In the genomic region with DNA sequence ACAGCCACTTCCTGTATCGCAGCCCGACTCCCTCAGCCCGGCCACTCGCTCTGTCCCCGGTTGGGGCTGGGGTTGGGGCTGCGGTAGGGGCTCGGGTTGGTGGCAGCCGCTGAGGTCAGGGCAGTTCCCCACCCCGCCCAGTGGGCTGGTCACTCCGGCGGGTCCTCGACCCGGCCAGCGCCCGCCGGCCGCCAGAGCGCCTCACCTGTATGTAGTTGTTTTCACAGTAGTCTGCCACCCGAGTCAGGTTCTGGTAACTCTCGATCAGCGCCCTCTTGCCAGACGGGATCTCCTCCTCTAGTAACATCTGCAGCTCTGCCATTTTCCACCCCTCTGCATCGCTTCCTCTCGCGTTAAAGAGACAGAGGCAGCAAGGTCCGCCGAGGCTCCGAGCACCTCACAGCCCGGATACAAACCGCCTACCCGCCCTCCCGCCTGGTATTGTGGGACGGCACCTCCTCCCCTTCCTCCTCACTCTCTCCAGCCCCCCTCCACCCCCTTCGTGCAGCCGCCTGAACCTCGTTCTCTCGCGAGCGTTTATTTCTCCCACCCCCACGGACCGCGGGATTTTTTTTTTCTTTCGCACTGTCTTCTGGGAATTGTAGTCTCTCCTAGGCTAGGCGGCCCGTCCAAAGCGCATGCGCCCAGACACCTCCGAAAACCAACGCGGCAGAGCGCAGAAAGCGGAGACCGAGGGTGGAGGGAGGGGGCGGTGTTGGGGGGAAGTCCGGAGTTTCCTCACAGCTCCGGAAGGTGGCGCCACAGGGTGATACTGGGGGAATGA, we compare ENCODE assay signal across 8 cellular contexts. TPM values are rescaled to one million over a fixed set of nuclear protein-coding genes. Genes with fewer than 3 reads are reported as not detected.
DNase-seq lines count a peak whose midpoint lies in the region; ATAC-seq and TF ChIP-seq lines count a peak whose summit lies in the region.

A gene (minus strand): TSS at position 417 of the 784 bp plus-strand sequence. CDS start 95 bp downstream, at position 322.

- H3F3A ChIP-seq in DOHH2 (ENCODE audit: control insufficient read depth, insufficient read depth): peaks cover 22% of the 10 kb centered on the region

- H3K4me1 ChIP-seq in DOHH2 (ENCODE audit: control insufficient read depth, low read length) (peaks cover 37% of the 10 kb centered on the region), Karpas-422 (ENCODE audit: low read length) (peaks cover 33% of the 10 kb centered on the region), esophagus muscularis mucosa (peaks cover 28 to 42% (median 39%) of the 10 kb centered on the region in 4 donors), muscle layer of duodenum (ENCODE audit: control insufficient read depth in 1 of 2, insufficient read depth in 2 of 2, low read length in 2 of 2) (peaks cover 0 to 28% of the 10 kb centered on the region in 2 donors)

- peaks cover 19% of the 10 kb centered on the region for H4K20me1 ChIP-seq in DOHH2 (ENCODE audit: control insufficient read depth, insufficient read depth, low read depth, low read length)
- 0 out of 2 replicates have a peak, but pooled peaks cover 9% of the 10 kb centered on the region for H4K20me1 ChIP-seq in Karpas-422 (ENCODE audit: insufficient read depth, low read depth, low read length)

- H2AFZ ChIP-seq in Karpas-422 (ENCODE audit: low read length): peak within 1 kb of the TSS; percentile 95

- peak within 1 kb of the TSS; percentile 92 for H3K4me3 ChIP-seq in DOHH2 (ENCODE audit: low read length)
- H3K4me3 ChIP-seq in Karpas-422 (ENCODE audit: low read length): peak within 1 kb of the TSS; percentile 94
- H3K4me3 ChIP-seq in esophagus muscularis mucosa: peak within 1 kb of the TSS; percentile 73 to 100 (median 84)
- H3K4me3 ChIP-seq in muscle layer of duodenum (ENCODE audit: low read depth in 1 of 2, low read length in 2 of 2): peak within 1 kb of the TSS; percentile 95 to 98

- H3K9me3 ChIP-seq in DOHH2 (ENCODE audit: control insufficient read depth, insufficient read depth, low read length) (no peaks in the 10 kb centered on the region), Karpas-422 (ENCODE audit: low read length) (no peaks in the 10 kb centered on the region), esophagus muscularis mucosa (no peaks in the 10 kb centered on the region), muscle layer of duodenum (ENCODE audit: control insufficient read depth in 1 of 2, low read length in 2 of 2) (no peaks in the 10 kb centered on the region)

- H3K9me2 ChIP-seq in DOHH2 (replicated peaks; ENCODE audit: control insufficient read depth, low read length): no peaks in the 10 kb centered on the region
- no peaks in the 10 kb centered on the region for H3K9me2 ChIP-seq in Karpas-422 (replicated peaks; ENCODE audit: insufficient read depth, low read length)

- no peak for TF ChIP-seq EP300 in esophagus muscularis mucosa (IDR thresholded peaks at IDR 0.05)

- H3K27me3 ChIP-seq in DOHH2 (ENCODE audit: control insufficient read depth, low read length) (no peaks in the 10 kb centered on the region), Karpas-422 (ENCODE audit: low read length) (no peaks in the 10 kb centered on the region), esophagus muscularis mucosa (peaks cover 0 to 8% (median 0%) of the 10 kb centered on the region in 4 donors), muscle layer of duodenum (ENCODE audit: low read depth, low read length) (peaks cover 6% of the 10 kb centered on the region)

- DNase-seq in Karpas-422: peak; percentile 100
- DNase-seq in RKO (ENCODE audit: low spot score): peak; percentile 99
- peak; percentile 96 for DNase-seq in activated T-helper 1 cell treated with Interleukin-2 at 50 U/mL for 16 hours (ENCODE audit: low read depth)
- peak; percentile 99 for DNase-seq in esophagus muscularis mucosa (ENCODE audit: extremely low spot score)
- peak; percentile 97 to 98 for DNase-seq in stimulated activated CD8-positive, alpha-beta memory T cell treated with anti-CD3 and anti-CD28 coated beads, Interleukin-7, amount 100 ng/mL, for 4 hours (ENCODE audit: low read depth in 2 of 2)

- H3K79me2 ChIP-seq in DOHH2 (ENCODE audit: control insufficient read depth, low read length): peaks cover 50% of the 10 kb centered on the region
- peaks cover 50% of the 10 kb centered on the region for H3K79me2 ChIP-seq in Karpas-422 (ENCODE audit: low read length)

- H3K4me2 ChIP-seq in DOHH2 (ENCODE audit: low read length) (peak within 1 kb of the TSS; percentile 85), Karpas-422 (ENCODE audit: low read depth, low read length, poor library complexity, severe bottlenecking) (peak within 1 kb of the TSS; percentile 90)

- H3K9ac ChIP-seq in Karpas-422 (ENCODE audit: low read length): peak within 1 kb of the TSS; percentile 99

- peak; percentile 89 for TF ChIP-seq POLR2A in esophagus muscularis mucosa (IDR thresholded peaks at IDR 0.05; ENCODE audit: low read depth)

- intact Hi-C loops in esophagus muscularis mucosa (cut with DNase I): loop anchor here (2.0 to 5.0 kb wide), 2 partner anchors 20 to 133 kb away; no protein-coding TSS in a partner anchor

- peak; percentile 47 for ATAC-seq in GM21786 (IDR thresholded peaks at IDR 0.05; ENCODE audit: unreplicated experiment)

- H3K27ac ChIP-seq in DOHH2 (ENCODE audit: low read depth, low read length): peak within 1 kb of the TSS; percentile 98
- H3K27ac ChIP-seq in Karpas-422 (ENCODE audit: low read length): peak within 1 kb of the TSS; percentile 92
- peak within 1 kb of the TSS; percentile 94 to 98 (median 96) for H3K27ac ChIP-seq in esophagus muscularis mucosa (replicated peaks in 1 of 4)
- peak within 1 kb of the TSS; percentile 97 for H3K27ac ChIP-seq in muscle layer of duodenum (ENCODE audit: low read length)

- WGBS in esophagus muscularis mucosa: 1% methylated on average over 47 of the region's 57 CpGs

- TF ChIP-seq CTCF in DOHH2 (IDR thresholded peaks at IDR 0.05; ENCODE audit: low read depth, low read length, poor library complexity, severe bottlenecking): peak; percentile 69
- TF ChIP-seq CTCF in esophagus muscularis mucosa (IDR thresholded peaks at IDR 0.05): peak; percentile 59 to 87 (median 84)

- H3K36me3 ChIP-seq in DOHH2 (ENCODE audit: control insufficient read depth, low read length) (peaks cover 31% of the 10 kb centered on the region), Karpas-422 (ENCODE audit: insufficient read depth, low read length) (no peaks in the 10 kb centered on the region), esophagus muscularis mucosa (no peaks in the 10 kb centered on the region), muscle layer of duodenum (ENCODE audit: control insufficient read depth in 1 of 2, insufficient read depth in 2 of 2, low read length in 2 of 2) (peaks cover 0 to 10% of the 10 kb centered on the region in 2 donors)

RNA-seq across cellular contexts. Expression of the gene that starts here (rescaled TPM):
- 46.0 and 79.8 TPM in 2 replicates for total RNA-seq in Karpas-422 (2014; rRNA removed; shearing (Covaris generic); ENCODE audit: low replicate concordance)
- total RNA-seq in esophagus muscularis mucosa: 10 to 100 TPM; 37.4 to 57.7 (median 43.5) TPM

Comparison
In these comparisons a context has a peak if more than half of its experiments do, and no peak if none do; other contexts are left out.
1. Peak in every context shown above with its lines: DNase-seq, ATAC-seq, H3K4me3 ChIP-seq and H3K27ac ChIP-seq.